Comparison of ENCODE assay signal across 2 cellular contexts in the genomic region with DNA sequence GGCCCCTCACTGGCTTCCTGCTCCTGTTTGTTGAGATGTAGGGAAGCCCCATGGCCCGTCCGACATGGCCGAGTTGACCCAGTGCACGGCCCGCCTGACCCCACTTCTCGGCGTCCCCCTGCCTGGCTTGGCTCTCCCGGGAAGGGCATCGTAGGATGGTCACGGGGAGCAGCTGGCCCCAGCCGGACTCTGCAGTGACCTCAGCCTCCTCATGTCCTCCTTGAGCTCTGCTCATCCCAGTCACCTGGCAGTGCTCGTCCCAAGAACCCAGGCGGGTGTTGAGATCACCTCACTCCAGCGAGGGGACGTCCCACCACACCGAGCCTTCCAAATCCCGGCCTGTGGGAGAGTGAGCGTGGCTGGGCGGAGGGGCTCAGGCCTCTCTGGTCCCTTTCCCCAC.
TF ChIP-seq lines count a peak whose summit lies in the region.

No MANE protein-coding gene starts in this region.

TF ChIP-seq in HCT116, 20 proteins besides CTCF, POLR2A, EP300 and RAD21:
- TF ChIP-seq FOSL1 (IDR thresholded peaks at IDR 0.05; ENCODE audit: low read depth) (no peak), SRF (IDR thresholded peaks at IDR 0.05; ENCODE audit: low read depth) (no peak), SP1 (IDR thresholded peaks at IDR 0.05; ENCODE audit: low read depth) (no peak), YY1 (IDR thresholded peaks at IDR 0.05; ENCODE audit: extremely low read depth, insufficient replicate concordance, low read depth, low read length) (no peak), EZH2 (IDR thresholded peaks at IDR 0.05) (no peak), POLR2AphosphoS5 (IDR thresholded peaks at IDR 0.05; ENCODE audit: low read depth, low read length) (no peak), EGR1 (IDR thresholded peaks at IDR 0.05; ENCODE audit: low read depth) (no peak), EZH2phosphoT487 (IDR thresholded peaks at IDR 0.05; ENCODE audit: borderline replicate concordance) (no peak), ZFX (IDR thresholded peaks at IDR 0.05) (no peak), ZNF274 (IDR thresholded peaks at IDR 0.05; ENCODE audit: low read depth, low read length) (no peak), SIN3A (IDR thresholded peaks at IDR 0.05; ENCODE audit: low read depth) (no peak), CEBPB (IDR thresholded peaks at IDR 0.05; ENCODE audit: low read depth) (no peak), CBX3 (IDR thresholded peaks at IDR 0.05; ENCODE audit: low read depth) (no peak), TCF7L2 (IDR thresholded peaks at IDR 0.05; ENCODE audit: borderline replicate concordance, extremely low read depth, insufficient read depth, insufficient read length) (no peak), ELF1 (IDR thresholded peaks at IDR 0.05; ENCODE audit: borderline replicate concordance, low read depth) (no peak)
- TF ChIP-seq, protein P1, sequence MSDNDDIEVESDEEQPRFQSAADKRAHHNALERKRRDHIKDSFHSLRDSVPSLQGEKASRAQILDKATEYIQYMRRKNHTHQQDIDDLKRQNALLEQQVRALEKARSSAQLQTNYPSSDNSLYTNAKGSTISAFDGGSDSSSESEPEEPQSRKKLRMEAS (IDR thresholded peaks at IDR 0.05), result no peak
- TF ChIP-seq, protein P2, sequence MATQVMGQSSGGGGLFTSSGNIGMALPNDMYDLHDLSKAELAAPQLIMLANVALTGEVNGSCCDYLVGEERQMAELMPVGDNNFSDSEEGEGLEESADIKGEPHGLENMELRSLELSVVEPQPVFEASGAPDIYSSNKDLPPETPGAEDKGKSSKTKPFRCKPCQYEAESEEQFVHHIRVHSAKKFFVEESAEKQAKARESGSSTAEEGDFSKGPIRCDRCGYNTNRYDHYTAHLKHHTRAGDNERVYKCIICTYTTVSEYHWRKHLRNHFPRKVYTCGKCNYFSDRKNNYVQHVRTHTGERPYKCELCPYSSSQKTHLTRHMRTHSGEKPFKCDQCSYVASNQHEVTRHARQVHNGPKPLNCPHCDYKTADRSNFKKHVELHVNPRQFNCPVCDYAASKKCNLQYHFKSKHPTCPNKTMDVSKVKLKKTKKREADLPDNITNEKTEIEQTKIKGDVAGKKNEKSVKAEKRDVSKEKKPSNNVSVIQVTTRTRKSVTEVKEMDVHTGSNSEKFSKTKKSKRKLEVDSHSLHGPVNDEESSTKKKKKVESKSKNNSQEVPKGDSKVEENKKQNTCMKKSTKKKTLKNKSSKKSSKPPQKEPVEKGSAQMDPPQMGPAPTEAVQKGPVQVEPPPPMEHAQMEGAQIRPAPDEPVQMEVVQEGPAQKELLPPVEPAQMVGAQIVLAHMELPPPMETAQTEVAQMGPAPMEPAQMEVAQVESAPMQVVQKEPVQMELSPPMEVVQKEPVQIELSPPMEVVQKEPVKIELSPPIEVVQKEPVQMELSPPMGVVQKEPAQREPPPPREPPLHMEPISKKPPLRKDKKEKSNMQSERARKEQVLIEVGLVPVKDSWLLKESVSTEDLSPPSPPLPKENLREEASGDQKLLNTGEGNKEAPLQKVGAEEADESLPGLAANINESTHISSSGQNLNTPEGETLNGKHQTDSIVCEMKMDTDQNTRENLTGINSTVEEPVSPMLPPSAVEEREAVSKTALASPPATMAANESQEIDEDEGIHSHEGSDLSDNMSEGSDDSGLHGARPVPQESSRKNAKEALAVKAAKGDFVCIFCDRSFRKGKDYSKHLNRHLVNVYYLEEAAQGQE (IDR thresholded peaks at IDR 0.05; ENCODE audit: low read depth), result no peak
- TF ChIP-seq, protein P3, sequence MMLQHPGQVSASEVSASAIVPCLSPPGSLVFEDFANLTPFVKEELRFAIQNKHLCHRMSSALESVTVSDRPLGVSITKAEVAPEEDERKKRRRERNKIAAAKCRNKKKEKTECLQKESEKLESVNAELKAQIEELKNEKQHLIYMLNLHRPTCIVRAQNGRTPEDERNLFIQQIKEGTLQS (IDR thresholded peaks at IDR 0.05), result no peak

TF ChIP-seq in H1, 55 proteins besides CTCF, POLR2A, EP300 and RAD21:
- TF ChIP-seq CREB1 (IDR thresholded peaks at IDR 0.05) (no peak), TEAD4 (IDR thresholded peaks at IDR 0.05; ENCODE audit: low read depth, low read length) (no peak), CBX8 (IDR thresholded peaks at IDR 0.05; ENCODE audit: borderline replicate concordance, low read depth, low read length) (no peak), FOSL1 (IDR thresholded peaks at IDR 0.05; ENCODE audit: insufficient read depth, low read depth, low read length) (no peak), SUZ12 (IDR thresholded peaks at IDR 0.05; ENCODE audit: low read length) (no peak)
- TF ChIP-seq, protein P4, sequence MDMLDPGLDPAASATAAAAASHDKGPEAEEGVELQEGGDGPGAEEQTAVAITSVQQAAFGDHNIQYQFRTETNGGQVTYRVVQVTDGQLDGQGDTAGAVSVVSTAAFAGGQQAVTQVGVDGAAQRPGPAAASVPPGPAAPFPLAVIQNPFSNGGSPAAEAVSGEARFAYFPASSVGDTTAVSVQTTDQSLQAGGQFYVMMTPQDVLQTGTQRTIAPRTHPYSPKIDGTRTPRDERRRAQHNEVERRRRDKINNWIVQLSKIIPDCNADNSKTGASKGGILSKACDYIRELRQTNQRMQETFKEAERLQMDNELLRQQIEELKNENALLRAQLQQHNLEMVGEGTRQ (IDR thresholded peaks at IDR 0.05; ENCODE audit: low read length), result no peak
